1 cellular context compared by ENCODE assay signal in the genomic region with DNA sequence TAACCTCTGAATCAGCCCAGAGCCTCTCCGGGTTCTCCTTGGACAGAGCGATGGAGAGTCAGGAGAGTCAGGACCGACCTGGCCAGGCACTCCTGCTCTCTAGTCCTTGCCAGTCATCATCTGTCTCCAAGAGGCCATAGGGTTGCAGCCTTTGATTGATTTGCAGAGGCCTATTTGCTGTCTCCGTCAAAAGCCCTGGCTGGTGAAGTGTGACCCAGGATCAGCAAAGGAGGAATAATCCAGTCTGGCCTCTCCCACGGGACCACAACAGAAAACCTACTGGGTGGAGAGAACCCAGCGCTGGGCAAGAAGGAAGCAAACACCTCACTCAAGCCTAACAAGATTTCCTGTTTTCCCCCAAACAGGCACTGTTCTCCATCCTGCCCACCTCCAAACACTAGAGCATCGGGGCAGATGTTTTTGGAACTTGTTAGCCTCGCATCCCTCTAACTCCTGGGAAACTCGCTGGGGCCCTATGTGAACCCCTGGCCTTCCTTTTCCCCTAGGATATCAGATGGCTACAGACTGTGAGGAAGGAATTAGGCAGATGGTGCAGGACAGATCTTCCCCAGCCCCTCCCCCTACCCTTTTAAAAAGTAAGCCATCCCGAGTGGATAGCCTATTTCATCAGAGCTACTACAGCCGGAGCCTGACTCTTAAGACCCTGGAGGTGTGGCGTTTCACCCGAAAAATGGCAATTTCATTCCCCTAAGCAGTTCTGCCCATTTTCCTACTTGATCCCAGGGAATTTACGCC.
TF ChIP-seq lines count a peak whose summit lies in the region.

No MANE protein-coding gene starts in this region.

TF ChIP-seq in SK-N-SH treated with all-trans-retinoic acid at 6 μM for 48 hours, 23 proteins besides CTCF, POLR2A, EP300 and RAD21 (continued from another document):
- TF ChIP-seq, protein P1, sequence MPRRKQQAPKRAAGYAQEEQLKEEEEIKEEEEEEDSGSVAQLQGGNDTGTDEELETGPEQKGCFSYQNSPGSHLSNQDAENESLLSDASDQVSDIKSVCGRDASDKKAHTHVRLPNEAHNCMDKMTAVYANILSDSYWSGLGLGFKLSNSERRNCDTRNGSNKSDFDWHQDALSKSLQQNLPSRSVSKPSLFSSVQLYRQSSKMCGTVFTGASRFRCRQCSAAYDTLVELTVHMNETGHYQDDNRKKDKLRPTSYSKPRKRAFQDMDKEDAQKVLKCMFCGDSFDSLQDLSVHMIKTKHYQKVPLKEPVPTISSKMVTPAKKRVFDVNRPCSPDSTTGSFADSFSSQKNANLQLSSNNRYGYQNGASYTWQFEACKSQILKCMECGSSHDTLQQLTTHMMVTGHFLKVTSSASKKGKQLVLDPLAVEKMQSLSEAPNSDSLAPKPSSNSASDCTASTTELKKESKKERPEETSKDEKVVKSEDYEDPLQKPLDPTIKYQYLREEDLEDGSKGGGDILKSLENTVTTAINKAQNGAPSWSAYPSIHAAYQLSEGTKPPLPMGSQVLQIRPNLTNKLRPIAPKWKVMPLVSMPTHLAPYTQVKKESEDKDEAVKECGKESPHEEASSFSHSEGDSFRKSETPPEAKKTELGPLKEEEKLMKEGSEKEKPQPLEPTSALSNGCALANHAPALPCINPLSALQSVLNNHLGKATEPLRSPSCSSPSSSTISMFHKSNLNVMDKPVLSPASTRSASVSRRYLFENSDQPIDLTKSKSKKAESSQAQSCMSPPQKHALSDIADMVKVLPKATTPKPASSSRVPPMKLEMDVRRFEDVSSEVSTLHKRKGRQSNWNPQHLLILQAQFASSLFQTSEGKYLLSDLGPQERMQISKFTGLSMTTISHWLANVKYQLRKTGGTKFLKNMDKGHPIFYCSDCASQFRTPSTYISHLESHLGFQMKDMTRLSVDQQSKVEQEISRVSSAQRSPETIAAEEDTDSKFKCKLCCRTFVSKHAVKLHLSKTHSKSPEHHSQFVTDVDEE (CRISPR knock-in tag; IDR thresholded peaks at IDR 0.05) = no peak
